In the genomic region with DNA sequence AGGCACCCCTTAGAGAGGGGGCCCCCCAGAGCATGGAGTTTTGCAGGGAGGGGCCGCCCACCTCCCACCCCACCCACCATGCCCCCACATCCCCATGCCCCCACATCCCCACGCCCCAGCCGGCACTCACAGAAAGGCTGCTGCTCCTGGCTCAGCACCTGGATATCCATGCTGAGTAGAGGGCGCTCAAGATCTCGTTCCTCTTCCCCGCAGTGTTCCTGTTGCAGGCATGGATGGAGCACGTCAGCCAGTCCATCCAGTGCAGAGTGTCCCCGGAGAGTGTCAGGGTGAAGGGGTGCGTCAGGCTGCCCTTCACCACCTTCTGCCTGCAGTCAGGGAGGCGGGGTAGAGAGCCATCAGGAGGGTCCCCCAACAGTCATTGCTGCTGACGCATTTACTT, we compare ENCODE assay signal across 19 cellular contexts.
"Had no signal": no experiment of that assay in that cellular context is flagged by ENCODE, and none has a peak within 500 bp of the region (broad histone marks: within the 10 kb centered on the region; RNA-seq: fewer than 3 reads in every experiment).

No MANE protein-coding gene starts in this region.

- ATAC-seq: activated T-cell treated with anti-CD3 and anti-CD28 coated beads, Interleukin-2, amount 50 U/mL, for 72 hours; stimulated activated naive B cell treated with anti-CD40 and anti-IgM and Interleukin-4, amounts not matched to agents 10 μg/mL and 1 μg/mL and 100 μg/mL, for 72 hours; upper lobe of right lung had no signal

- H3K27me3 Mint-ChIP-seq: activated naive CD4-positive, alpha-beta T cell treated with anti-CD3 and anti-CD28 coated beads, Interleukin-2, amount 50 U/mL, for 24 hours; dendritic cell treated with granulocyte-macrophage colony-stimulating factor and Interleukin-4, amounts not matched to agents 40 ng/mL and 50 ng/mL, for 4 days; stimulated activated naive B cell treated with anti-CD40 and anti-IgM and Interleukin-4, amounts not matched to agents 10 μg/mL and 1 μg/mL and 100 μg/mL, for 72 hours had no signal

- DNase-seq: activated CD4-positive, alpha-beta T cell treated with anti-CD3 and anti-CD28 coated beads, Interleukin-2, amount 50 U/mL, for 1 hour; activated CD4-positive, CD25-positive, alpha-beta regulatory T cell treated with anti-CD3 and anti-CD28 coated beads, Interleukin-2, amount 50 U/mL, for 72 hours; activated effector memory CD4-positive, alpha-beta T cell treated with anti-CD3 and anti-CD28 coated beads, Interleukin-2, amount 50 U/mL, for 16 hours; activated T-cell treated with anti-CD3 and anti-CD28 coated beads, Interleukin-2, amount 50 U/mL, for 72 hours; effector CD8-positive, alpha-beta T cell; islet precursor cell; nucleus accumbens; posterior cingulate gyrus; spleen; stimulated activated CD4-positive, alpha-beta T cell treated with anti-CD3 and anti-CD28 coated beads, Interleukin-4, amount 100 ng/mL, for 4 hours; stimulated activated naive B cell treated with anti-CD40 and anti-IgM and Interleukin-4, amounts not matched to agents 10 μg/mL and 1 μg/mL and 100 μg/mL, for 72 hours; upper lobe of right lung had no signal

- H3K4me3 Mint-ChIP-seq: activated naive CD4-positive, alpha-beta T cell treated with anti-CD3 and anti-CD28 coated beads, Interleukin-2, amount 50 U/mL, for 24 hours; activated T-cell treated with anti-CD3 and anti-CD28 coated beads, Interleukin-2, amount 50 U/mL, for 72 hours; dendritic cell treated with granulocyte-macrophage colony-stimulating factor and Interleukin-4, amounts not matched to agents 40 ng/mL and 50 ng/mL, for 4 days; mesothelial cell of epicardium; nephron; stimulated activated naive B cell treated with anti-CD40 and anti-IgM and Interleukin-4, amounts not matched to agents 10 μg/mL and 1 μg/mL and 100 μg/mL, for 72 hours; T-helper 1 cell treated with Interleukin-12 subunit alpha and Interleukin-12 subunit beta and Interleukin-4 antibody, amounts not matched to agents 30 μg/mL and 1 μg/mL, for 36 hours had no signal

- H3K27me3 ChIP-seq: breast epithelium, spleen, upper lobe of right lung had no signal

- H3K9me3 ChIP-seq: breast epithelium, spleen, upper lobe of right lung had no signal

- H3K27ac Mint-ChIP-seq: activated naive CD4-positive, alpha-beta T cell treated with anti-CD3 and anti-CD28 coated beads, Interleukin-2, amount 50 U/mL, for 24 hours; activated T-cell treated with anti-CD3 and anti-CD28 coated beads, Interleukin-2, amount 50 U/mL, for 72 hours; dendritic cell treated with granulocyte-macrophage colony-stimulating factor and Interleukin-4, amounts not matched to agents 40 ng/mL and 50 ng/mL, for 4 days; mesothelial cell of epicardium; nephron; stimulated activated naive B cell treated with anti-CD40 and anti-IgM and Interleukin-4, amounts not matched to agents 10 μg/mL and 1 μg/mL and 100 μg/mL, for 72 hours; T-helper 1 cell treated with Interleukin-12 subunit alpha and Interleukin-12 subunit beta and Interleukin-4 antibody, amounts not matched to agents 30 μg/mL and 1 μg/mL, for 36 hours had no signal

- H3K4me3 ChIP-seq: breast epithelium, lung, spleen, upper lobe of right lung had no signal

- H3K36me3 ChIP-seq: breast epithelium had no signal

- H3K4me1 ChIP-seq: breast epithelium, upper lobe of right lung had no signal

- H3K27ac ChIP-seq: breast epithelium, spleen, upper lobe of right lung had no signal

- H3K4me1 Mint-ChIP-seq: activated naive CD4-positive, alpha-beta T cell treated with anti-CD3 and anti-CD28 coated beads, Interleukin-2, amount 50 U/mL, for 24 hours; mesothelial cell of epicardium; nephron had no signal

- H3K9me3 Mint-ChIP-seq: activated naive CD4-positive, alpha-beta T cell treated with anti-CD3 and anti-CD28 coated beads, Interleukin-2, amount 50 U/mL, for 24 hours; activated T-cell treated with anti-CD3 and anti-CD28 coated beads, Interleukin-2, amount 50 U/mL, for 72 hours; dendritic cell treated with granulocyte-macrophage colony-stimulating factor and Interleukin-4, amounts not matched to agents 40 ng/mL and 50 ng/mL, for 4 days; mesothelial cell of epicardium; nephron; stimulated activated naive B cell treated with anti-CD40 and anti-IgM and Interleukin-4, amounts not matched to agents 10 μg/mL and 1 μg/mL and 100 μg/mL, for 72 hours; T-helper 1 cell treated with Interleukin-12 subunit alpha and Interleukin-12 subunit beta and Interleukin-4 antibody, amounts not matched to agents 30 μg/mL and 1 μg/mL, for 36 hours had no signal
